In the genomic region with DNA sequence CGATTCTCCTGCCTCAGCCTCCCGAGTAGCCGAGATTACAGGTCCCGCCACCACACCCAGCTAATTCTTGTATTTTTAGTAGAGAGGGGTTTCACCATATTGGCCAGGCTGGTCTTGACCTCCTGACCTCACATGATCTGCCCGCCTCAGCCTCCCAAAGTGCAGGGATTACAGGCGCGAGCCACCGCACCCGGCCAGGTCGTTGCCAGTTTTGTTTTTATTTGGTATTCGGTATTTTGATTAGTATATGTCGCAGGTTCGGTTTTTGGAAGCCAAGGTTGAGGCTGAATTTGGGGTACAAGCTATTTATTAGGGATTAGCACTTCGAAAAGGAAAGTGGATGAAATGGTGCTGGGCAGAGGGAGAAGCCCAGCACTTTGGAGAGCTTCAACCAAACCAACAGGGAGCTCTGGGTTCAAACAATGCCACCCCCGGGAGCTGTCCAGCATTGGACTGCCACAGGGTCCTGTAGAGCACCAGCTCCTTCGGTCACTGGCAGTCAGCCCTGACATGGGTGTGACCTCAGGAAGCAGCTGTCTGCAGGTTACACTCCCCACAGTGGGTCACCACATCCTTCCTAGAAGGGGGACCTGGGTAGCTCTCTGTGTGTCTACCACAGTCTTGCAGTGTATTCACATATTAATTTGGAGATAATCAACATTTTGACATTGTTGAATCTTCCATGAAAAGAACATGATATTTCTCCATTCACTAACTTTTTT, we compare ENCODE assay signal across 16 cellular contexts. TPM values are rescaled to one million over a fixed set of nuclear protein-coding genes. Genes with fewer than 3 reads are reported as not detected.
DNase-seq lines count a peak whose midpoint lies in the region; ATAC-seq and TF ChIP-seq lines count a peak whose summit lies in the region.
"Had no signal": no experiment of that assay in that cellular context is flagged by ENCODE, and none has a peak within 500 bp of the region (broad histone marks: within the 10 kb centered on the region; RNA-seq: fewer than 3 reads in every experiment).

No MANE protein-coding gene starts in this region.

- no peak overlapping the region for H3K27ac Mint-ChIP-seq in activated naive CD4-positive, alpha-beta T cell treated with anti-CD3 and anti-CD28 coated beads for 36 hours
- H3K27ac Mint-ChIP-seq in chondrocyte (ENCODE audit: unreplicated experiment) (no peak overlapping the region), endodermal cell (no peak overlapping the region)
- no peak overlapping the region for H3K27ac Mint-ChIP-seq in stimulated activated effector memory CD8-positive, alpha-beta T cell treated with anti-CD3 and anti-CD28 coated beads, Interleukin-12 subunit alpha, Interleukin-12 subunit beta, amount 100 ng/mL, for 72 hours

- H3K27me3 ChIP-seq in Peyer's patch (no peaks in the 10 kb centered on the region), endodermal cell (ENCODE audit: control insufficient read depth, insufficient read depth, low read length, poor library complexity, severe bottlenecking) (no peaks in the 10 kb centered on the region)

- H3K36me3 ChIP-seq in Peyer's patch (no peaks in the 10 kb centered on the region), endodermal cell (ENCODE audit: control insufficient read depth, insufficient read depth, low read length) (no peaks in the 10 kb centered on the region)
- H3K36me3 ChIP-seq: HAP-1 had no signal

- peak; percentile 96 for ATAC-seq in stimulated activated effector memory CD8-positive, alpha-beta T cell treated with anti-CD3 and anti-CD28 coated beads, Interleukin-12 subunit alpha, Interleukin-12 subunit beta, amount 100 ng/mL, for 72 hours
- ATAC-seq in GM18870 (IDR thresholded peaks at IDR 0.05; ENCODE audit: unreplicated experiment), result no peak

- no peaks in the 10 kb centered on the region for H3K9me3 Mint-ChIP-seq in activated naive CD4-positive, alpha-beta T cell treated with anti-CD3 and anti-CD28 coated beads for 36 hours
- H3K9me3 Mint-ChIP-seq in chondrocyte (ENCODE audit: low read depth) (no peaks in the 10 kb centered on the region), endodermal cell (peaks cover 8% of the 10 kb centered on the region)
- H3K9me3 Mint-ChIP-seq in stimulated activated effector memory CD8-positive, alpha-beta T cell treated with anti-CD3 and anti-CD28 coated beads, Interleukin-12 subunit alpha, Interleukin-12 subunit beta, amount 100 ng/mL, for 72 hours, result no peaks in the 10 kb centered on the region

- H3K4me1 Mint-ChIP-seq in activated naive CD4-positive, alpha-beta T cell treated with anti-CD3 and anti-CD28 coated beads for 36 hours (ENCODE audit: low read depth), result peaks cover 25% of the 10 kb centered on the region
- H3K4me1 Mint-ChIP-seq in chondrocyte (ENCODE audit: low read depth), result peaks cover 2% of the 10 kb centered on the region
- H3K4me1 Mint-ChIP-seq in stimulated activated effector memory CD8-positive, alpha-beta T cell treated with anti-CD3 and anti-CD28 coated beads, Interleukin-12 subunit alpha, Interleukin-12 subunit beta, amount 100 ng/mL, for 72 hours, result peaks cover 31% of the 10 kb centered on the region
- H3K4me1 Mint-ChIP-seq in endodermal cell, result no peaks in the 10 kb centered on the region
- H3K4me1 Mint-ChIP-seq: neural crest cell had no signal

- peak; percentile 19 for DNase-seq in activated naive CD4-positive, alpha-beta T cell treated with anti-CD3 and anti-CD28 coated beads for 36 hours
- no peak for DNase-seq in activated naive CD4-positive, alpha-beta T cell (lab: John Stamatoyannopoulos, UW)
- peak in 2 of 3 donors; percentile 33 to 71 for DNase-seq in Peyer's patch
- DNase-seq in chondrocyte (ENCODE audit: low spot score), result peak; percentile 33
- peak in 1 of 2 donors; percentile 18 for DNase-seq in stimulated activated effector memory CD8-positive, alpha-beta T cell treated with anti-CD3 and anti-CD28 coated beads, Interleukin-12 subunit alpha, Interleukin-12 subunit beta, amount 100 ng/mL, for 72 hours (ENCODE audit: low spot score in 2 of 2)
- DNase-seq in anterior cingulate cortex (lab: John Stamatoyannopoulos, UW), result no peak
- DNase-seq in endodermal cell, result no peak
- DNase-seq: activated T-cell treated with anti-CD3 and anti-CD28 coated beads for 4 hours, caudate nucleus, NCI-H2029 treated with DMSO at 0.1 percent for 48 hours had no signal

- H3K9ac ChIP-seq in endodermal cell (ENCODE audit: extremely low read depth, low read length, poor library complexity, severe bottlenecking), result no peak overlapping the region

- peaks cover 5% of the 10 kb centered on the region for H3K27me3 Mint-ChIP-seq in activated naive CD4-positive, alpha-beta T cell treated with anti-CD3 and anti-CD28 coated beads for 36 hours (ENCODE audit: low read depth)
- H3K27me3 Mint-ChIP-seq in chondrocyte (ENCODE audit: low read depth), result peaks cover 16% of the 10 kb centered on the region
- H3K27me3 Mint-ChIP-seq in endodermal cell (ENCODE audit: insufficient read depth), result peaks cover 4% of the 10 kb centered on the region

- no peak for TF ChIP-seq POLR2A in Peyer's patch (IDR thresholded peaks at IDR 0.05)

- no peak overlapping the region for H3K4me3 Mint-ChIP-seq in activated naive CD4-positive, alpha-beta T cell treated with anti-CD3 and anti-CD28 coated beads for 36 hours
- H3K4me3 Mint-ChIP-seq in chondrocyte (ENCODE audit: unreplicated experiment), result no peak overlapping the region
- H3K4me3 Mint-ChIP-seq in stimulated activated effector memory CD8-positive, alpha-beta T cell treated with anti-CD3 and anti-CD28 coated beads, Interleukin-12 subunit alpha, Interleukin-12 subunit beta, amount 100 ng/mL, for 72 hours, result no peak overlapping the region
- H3K4me3 Mint-ChIP-seq in endodermal cell, result no peak overlapping the region
- H3K4me3 Mint-ChIP-seq: neural crest cell had no signal

- 90 to 92% methylated on average over 12 to 16 of the region's 16 CpGs for WGBS in endodermal cell (ENCODE audit: insufficient coverage in 1 of 2, insufficient read length in 1 of 2), 2 experiments

- H3K27ac ChIP-seq in Peyer's patch (no peak overlapping the region), endodermal cell (ENCODE audit: low read depth, low read length) (no peak overlapping the region)
- H3K27ac ChIP-seq: C4-2B had no signal

- H3K4me1 ChIP-seq in Peyer's patch (no peaks in the 10 kb centered on the region), endodermal cell (ENCODE audit: control insufficient read depth, insufficient read depth, low read length) (no peaks in the 10 kb centered on the region)
- H3K4me1 ChIP-seq: HAP-1 had no signal

- H3K4me3 ChIP-seq in Peyer's patch (no peak overlapping the region), endodermal cell (ENCODE audit: low read length) (no peak overlapping the region)
- H3K4me3 ChIP-seq: HAP-1 had no signal

- H3K9me3 ChIP-seq in Peyer's patch (no peaks in the 10 kb centered on the region), endodermal cell (ENCODE audit: control insufficient read depth, low read length) (no peaks in the 10 kb centered on the region)
- H3K9me3 ChIP-seq: HAP-1 had no signal

- CTCF ChIA-PET in activated naive CD4-positive, alpha-beta T cell treated with anti-CD3 and anti-CD28 coated beads for 36 hours (lab: Charles Lee), result interaction anchor here (1.0 kb wide), 1 partner anchor 55 kb away, joined by 4 read pairs; no protein-coding TSS in a partner anchor

- TF ChIP-seq CTCF in Peyer's patch (IDR thresholded peaks at IDR 0.05) (no peak), chondrocyte (IDR thresholded peaks at IDR 0.05) (no peak), endodermal cell (conservative IDR thresholded peaks at IDR 0.05) (no peak)

- intact Hi-C loops in activated naive CD4-positive, alpha-beta T cell treated with anti-CD3 and anti-CD28 coated beads for 36 hours (cut with micrococcal nuclease), result no loop called here

- no peaks in the 10 kb centered on the region for H3K36me3 Mint-ChIP-seq in activated naive CD4-positive, alpha-beta T cell treated with anti-CD3 and anti-CD28 coated beads for 36 hours (ENCODE audit: low read depth)
- H3K36me3 Mint-ChIP-seq in chondrocyte (ENCODE audit: low read depth), result no peaks in the 10 kb centered on the region
- no peaks in the 10 kb centered on the region for H3K36me3 Mint-ChIP-seq in stimulated activated effector memory CD8-positive, alpha-beta T cell treated with anti-CD3 and anti-CD28 coated beads, Interleukin-12 subunit alpha, Interleukin-12 subunit beta, amount 100 ng/mL, for 72 hours
- no peaks in the 10 kb centered on the region for H3K36me3 Mint-ChIP-seq in endodermal cell (ENCODE audit: low read depth)

RNA-seq across cellular contexts. Expression of gene CLEC10A, which starts 1.5 kb away (rescaled TPM):
- not detected for total RNA-seq in activated naive CD4-positive, alpha-beta T cell treated with anti-CD3 and anti-CD28 coated beads for 36 hours
- 1 to 10 TPM; 1.8 to 9.9 (median 5.6) TPM for total RNA-seq in Peyer's patch
- not detected in 3 replicates for total RNA-seq in chondrocyte
- total RNA-seq in endodermal cell, result not detected
- polyA plus RNA-seq in endodermal cell (2013, experiment 1 of 2), result 0.50 TPM
- polyA plus RNA-seq in endodermal cell (2013, experiment 2 of 2), result 0.54 TPM
- total RNA-seq: neural crest cell; T-helper 1 cell treated with Interleukin-12 subunit alpha and Interleukin-12 subunit beta and Interleukin-4 antibody, amounts not matched to agents 30 ng/mL and 1 ng/mL, for 36 hours had no signal

RNA-seq across cellular contexts. Expression of gene ASGR2, which starts 33.1 kb away (rescaled TPM):
- total RNA-seq in activated naive CD4-positive, alpha-beta T cell treated with anti-CD3 and anti-CD28 coated beads for 36 hours, result not detected
- not detected for total RNA-seq in Peyer's patch
- not detected in 3 replicates for total RNA-seq in chondrocyte
- total RNA-seq in endodermal cell, result under 1 TPM in 1 of 2 donors, not detected in 1; 0.44 TPM
- polyA plus RNA-seq in endodermal cell (2013, experiment 1 of 2), result 0.46 TPM
- 0.41 TPM for polyA plus RNA-seq in endodermal cell (2013, experiment 2 of 2)
- total RNA-seq: neural crest cell; skeletal muscle tissue; T-helper 1 cell treated with Interleukin-12 subunit alpha and Interleukin-12 subunit beta and Interleukin-4 antibody, amounts not matched to agents 30 ng/mL and 1 ng/mL, for 36 hours had no signal

RNA-seq across cellular contexts. Expression of gene SLC16A11, which starts 37.6 kb away (rescaled TPM):
- total RNA-seq in activated naive CD4-positive, alpha-beta T cell treated with anti-CD3 and anti-CD28 coated beads for 36 hours, result under 1 TPM; 0.30 to 0.64 TPM
- total RNA-seq in Peyer's patch (1 to 10 TPM in 1 of 4 donors, under 1 TPM in 1, not detected in 2; 0.94 to 1.1 TPM), chondrocyte (0.41 to 0.85 TPM (median 0.47 TPM) in 3 replicates), endodermal cell (under 1 TPM; 0.24 to 0.44 TPM)
- 0.43 TPM for polyA plus RNA-seq in endodermal cell (2013, experiment 1 of 2)
- 0.54 TPM for polyA plus RNA-seq in endodermal cell (2013, experiment 2 of 2)
- total RNA-seq: neural crest cell, skeletal muscle tissue had no signal

RNA-seq across cellular contexts. Expression of gene SLC16A13, which starts 45.7 kb away (rescaled TPM):
- 1 to 10 TPM; 4.1 to 5.3 TPM for total RNA-seq in activated naive CD4-positive, alpha-beta T cell treated with anti-CD3 and anti-CD28 coated beads for 36 hours
- total RNA-seq in Peyer's patch (10 to 100 TPM in 1 of 4 donors, 1 to 10 TPM in 3; 7.5 to 16.4 (median 8.8) TPM), chondrocyte (3.5 to 5.4 TPM (median 4.8 TPM) in 3 replicates), endodermal cell (10 to 100 TPM; 18.8 to 19.9 TPM)
- 4.3 TPM for polyA plus RNA-seq in endodermal cell (2013, experiment 1 of 2)
- polyA plus RNA-seq in endodermal cell (2013, experiment 2 of 2), result 4.3 TPM

RNA-seq across cellular contexts. Expression of gene BCL6B, which starts 58.7 kb away (rescaled TPM):
- total RNA-seq in activated naive CD4-positive, alpha-beta T cell treated with anti-CD3 and anti-CD28 coated beads for 36 hours, result under 1 TPM; 0.62 to 0.74 TPM
- total RNA-seq in Peyer's patch (1 to 10 TPM in 2 of 4 donors, under 1 TPM in 2; 0.57 to 9.9 (median 1.4) TPM), chondrocyte (not detected in 3 replicates), endodermal cell (1 to 10 TPM; 2.9 to 7.0 TPM)
- polyA plus RNA-seq in endodermal cell (2013, experiment 1 of 2), result 2.0 TPM
- polyA plus RNA-seq in endodermal cell (2013, experiment 2 of 2), result 1.1 TPM

Comparison
In these comparisons a context has a peak if more than half of its experiments do, and no peak if none do; other contexts are left out.
1. DNase-seq: peak in activated naive CD4-positive, alpha-beta T cell treated with anti-CD3 and anti-CD28 coated beads for 36 hours (single experiment), Peyer's patch (2 of 3) and chondrocyte (single experiment); none in activated naive CD4-positive, alpha-beta T cell (0 of 4), anterior cingulate cortex (0 of 58) and endodermal cell (single experiment).